Comparison of ENCODE assay signal across 1 cellular context in genomic region chr1:108847464-108847863, GRCh38.
TF ChIP-seq lines count a peak whose summit lies in the region.

No MANE protein-coding gene starts in this region.

TF ChIP-seq in WTC11, 78 proteins besides CTCF, POLR2A, EP300 and RAD21 (continued from another document):
- TF ChIP-seq AFF4 (CRISPR knock-in tag; IDR thresholded peaks at IDR 0.05; ENCODE audit: borderline replicate concordance) (no peak), FOXJ3 (CRISPR knock-in tag; IDR thresholded peaks at IDR 0.05; ENCODE audit: borderline replicate concordance) (no peak), FOXP4 (CRISPR knock-in tag; IDR thresholded peaks at IDR 0.05) (no peak), SMAD3 (CRISPR knock-in tag; IDR thresholded peaks at IDR 0.05; ENCODE audit: borderline replicate concordance) (no peak), HMGA2 (CRISPR knock-in tag; IDR thresholded peaks at IDR 0.05) (no peak), NFE2L1 (CRISPR knock-in tag; IDR thresholded peaks at IDR 0.05) (no peak), ZNF219 (CRISPR knock-in tag; IDR thresholded peaks at IDR 0.05; ENCODE audit: borderline replicate concordance) (no peak), TEAD1 (CRISPR knock-in tag; IDR thresholded peaks at IDR 0.05) (no peak), ZNF263 (CRISPR knock-in tag; IDR thresholded peaks at IDR 0.05; ENCODE audit: low read depth) (no peak), ZNF423 (CRISPR knock-in tag; IDR thresholded peaks at IDR 0.05) (no peak)
- TF ChIP-seq, protein P1, sequence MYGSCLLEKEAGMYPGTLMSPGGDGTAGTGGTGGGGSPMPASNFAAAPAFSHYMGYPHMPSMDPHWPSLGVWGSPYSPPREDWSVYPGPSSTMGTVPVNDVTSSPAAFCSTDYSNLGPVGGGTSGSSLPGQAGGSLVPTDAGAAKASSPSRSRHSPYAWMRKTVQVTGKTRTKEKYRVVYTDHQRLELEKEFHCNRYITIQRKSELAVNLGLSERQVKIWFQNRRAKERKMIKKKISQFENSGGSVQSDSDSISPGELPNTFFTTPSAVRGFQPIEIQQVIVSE (CRISPR knock-in tag; IDR thresholded peaks at IDR 0.05; ENCODE audit: borderline replicate concordance): no peak
- TF ChIP-seq, protein P2, sequence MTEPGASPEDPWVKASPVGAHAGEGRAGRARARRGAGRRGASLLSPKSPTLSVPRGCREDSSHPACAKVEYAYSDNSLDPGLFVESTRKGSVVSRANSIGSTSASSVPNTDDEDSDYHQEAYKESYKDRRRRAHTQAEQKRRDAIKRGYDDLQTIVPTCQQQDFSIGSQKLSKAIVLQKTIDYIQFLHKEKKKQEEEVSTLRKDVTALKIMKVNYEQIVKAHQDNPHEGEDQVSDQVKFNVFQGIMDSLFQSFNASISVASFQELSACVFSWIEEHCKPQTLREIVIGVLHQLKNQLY (CRISPR knock-in tag; IDR thresholded peaks at IDR 0.05): no peak
- TF ChIP-seq, protein P3, sequence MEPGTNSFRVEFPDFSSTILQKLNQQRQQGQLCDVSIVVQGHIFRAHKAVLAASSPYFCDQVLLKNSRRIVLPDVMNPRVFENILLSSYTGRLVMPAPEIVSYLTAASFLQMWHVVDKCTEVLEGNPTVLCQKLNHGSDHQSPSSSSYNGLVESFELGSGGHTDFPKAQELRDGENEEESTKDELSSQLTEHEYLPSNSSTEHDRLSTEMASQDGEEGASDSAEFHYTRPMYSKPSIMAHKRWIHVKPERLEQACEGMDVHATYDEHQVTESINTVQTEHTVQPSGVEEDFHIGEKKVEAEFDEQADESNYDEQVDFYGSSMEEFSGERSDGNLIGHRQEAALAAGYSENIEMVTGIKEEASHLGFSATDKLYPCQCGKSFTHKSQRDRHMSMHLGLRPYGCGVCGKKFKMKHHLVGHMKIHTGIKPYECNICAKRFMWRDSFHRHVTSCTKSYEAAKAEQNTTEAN (CRISPR knock-in tag; IDR thresholded peaks at IDR 0.05): no peak
TF ChIP-seq in WTC11: peak in this region for 0.
